In the genomic region with DNA sequence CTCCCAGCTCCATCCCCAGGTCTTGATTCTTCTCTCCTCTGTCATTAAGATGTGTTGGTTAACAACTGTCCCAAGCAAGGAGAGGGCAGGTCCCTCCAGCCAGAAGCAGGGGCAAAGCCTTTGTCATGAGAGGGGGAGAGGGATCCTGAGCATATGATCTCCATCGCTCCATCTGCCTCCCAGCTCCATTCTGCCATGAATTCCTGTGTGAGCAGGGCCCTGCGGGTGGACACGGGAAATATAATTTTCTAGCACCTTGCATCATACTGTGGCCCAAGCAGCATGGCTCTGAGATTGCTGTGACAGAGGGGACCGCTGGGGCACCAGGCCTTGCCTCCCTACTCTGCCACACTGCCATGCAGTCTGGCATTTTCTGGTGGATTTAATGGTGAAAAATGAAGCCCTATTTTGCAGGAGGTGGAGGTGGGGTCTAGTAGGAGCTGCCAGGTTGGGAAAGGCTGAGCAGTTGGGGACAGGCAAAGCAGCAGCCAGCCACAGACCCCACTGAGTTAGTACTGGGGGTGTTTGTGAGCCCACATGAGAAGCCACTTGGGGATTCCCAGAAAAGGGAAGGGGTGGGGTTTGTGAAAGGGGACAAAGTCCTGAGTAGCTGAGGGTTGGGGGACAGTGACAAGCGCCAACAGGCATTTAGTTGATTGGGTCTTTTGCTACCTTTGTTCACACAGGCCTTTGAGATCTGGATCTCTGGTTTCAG, we compare ENCODE assay signal across 25 cellular contexts. TPM values are rescaled to one million over a fixed set of nuclear protein-coding genes. Genes with fewer than 3 reads are reported as not detected.
"Had no signal": no experiment of that assay in that cellular context is flagged by ENCODE, and none has a peak within 500 bp of the region (broad histone marks: within the 10 kb centered on the region; RNA-seq: fewer than 3 reads in every experiment).

No MANE protein-coding gene starts in this region.

- H3K9me3 ChIP-seq: colonic mucosa, esophagus squamous epithelium, testis had no signal

- DNase-seq: colonic mucosa; dermis blood vessel endothelial cell; esophagus squamous epithelium; foreskin fibroblast; kidney; left cardiac atrium; left ventricle myocardium inferior; mesendoderm; naive thymus-derived CD4-positive, alpha-beta T cell; nephron progenitor cell; sigmoid colon; stimulated activated CD4-positive, alpha-beta T cell treated with anti-CD3 and anti-CD28 coated beads, Interleukin-2, amount 100 ng/mL, for 24 hours; stimulated activated CD4-positive, alpha-beta T cell treated with anti-CD3 and anti-CD28 coated beads, Interleukin-4, amount 100 ng/mL, for 4 hours; stimulated activated naive B cell treated with anti-CD40 and anti-IgM and Interleukin-4, amounts not matched to agents 10 μg/mL and 1 μg/mL and 100 μg/mL, for 72 hours; stimulated activated naive CD8-positive, alpha-beta T cell treated with anti-CD3 and anti-CD28 coated beads, Interleukin-15, amount 100 ng/mL, for 72 hours; testis had no signal

- ATAC-seq: gastroesophageal sphincter; left cardiac atrium; naive thymus-derived CD4-positive, alpha-beta T cell; stimulated activated naive B cell treated with anti-CD40 and anti-IgM and Interleukin-4, amounts not matched to agents 10 μg/mL and 1 μg/mL and 100 μg/mL, for 72 hours; stimulated activated naive CD8-positive, alpha-beta T cell treated with anti-CD3 and anti-CD28 coated beads, Interleukin-15, amount 100 ng/mL, for 72 hours had no signal

- H3K27ac Mint-ChIP-seq: stimulated activated naive B cell treated with anti-CD40 and anti-IgM and Interleukin-4, amounts not matched to agents 10 μg/mL and 1 μg/mL and 100 μg/mL, for 72 hours had no signal

- H3K4me3 ChIP-seq: colonic mucosa, esophagus squamous epithelium, gastroesophageal sphincter, left ventricle myocardium inferior, lung, right atrium auricular region, sigmoid colon, skin epidermis, testis, tibial nerve had no signal

- H3K4me1 ChIP-seq: right atrium auricular region had no signal

- H3K4me1 Mint-ChIP-seq: naive thymus-derived CD4-positive, alpha-beta T cell; stimulated activated naive B cell treated with anti-CD40 and anti-IgM and Interleukin-4, amounts not matched to agents 10 μg/mL and 1 μg/mL and 100 μg/mL, for 72 hours had no signal

- H3K4me3 Mint-ChIP-seq: naive thymus-derived CD4-positive, alpha-beta T cell; nephron progenitor cell; stimulated activated naive B cell treated with anti-CD40 and anti-IgM and Interleukin-4, amounts not matched to agents 10 μg/mL and 1 μg/mL and 100 μg/mL, for 72 hours; stimulated activated naive CD8-positive, alpha-beta T cell treated with anti-CD3 and anti-CD28 coated beads, Interleukin-15, amount 100 ng/mL, for 72 hours had no signal

- H3K27me3 Mint-ChIP-seq: stimulated activated naive B cell treated with anti-CD40 and anti-IgM and Interleukin-4, amounts not matched to agents 10 μg/mL and 1 μg/mL and 100 μg/mL, for 72 hours; stimulated activated naive CD8-positive, alpha-beta T cell treated with anti-CD3 and anti-CD28 coated beads, Interleukin-15, amount 100 ng/mL, for 72 hours had no signal

- H3K36me3 ChIP-seq: colonic mucosa, esophagus squamous epithelium, gastroesophageal sphincter, left ventricle myocardium inferior, right atrium auricular region, sigmoid colon, tibial nerve had no signal

- H3K27ac ChIP-seq: gastroesophageal sphincter, left ventricle myocardium inferior, right atrium auricular region, sigmoid colon, skin epidermis, testis, tibial nerve had no signal

- H3K27me3 ChIP-seq: colonic mucosa, esophagus squamous epithelium, gastroesophageal sphincter, right atrium auricular region, sigmoid colon, testis, tibial nerve had no signal

RNA-seq across cellular contexts. Expression of a gene that starts 16.4 kb away (rescaled TPM):
- total RNA-seq: dermis blood vessel endothelial cell; epithelial cell of proximal tubule; gastroesophageal sphincter; left cardiac atrium; left ventricle myocardium inferior; lung; naive thymus-derived CD4-positive, alpha-beta T cell; osteocyte; posterior vena cava; right atrium auricular region; sigmoid colon; subcutaneous adipose tissue; testis; tibial nerve had no signal

RNA-seq across cellular contexts. Expression of a gene that starts 50.4 kb away (rescaled TPM):
- total RNA-seq: dermis blood vessel endothelial cell; epithelial cell of proximal tubule; esophagus squamous epithelium; kidney; left cardiac atrium; left ventricle myocardium inferior; naive thymus-derived CD4-positive, alpha-beta T cell; osteocyte; posterior vena cava; right atrium auricular region; subcutaneous adipose tissue; tibial nerve had no signal

RNA-seq across cellular contexts. Expression of a gene that starts 57.6 kb away (rescaled TPM):
- total RNA-seq: epithelial cell of proximal tubule had no signal
